Comparison of ENCODE assay signal across 10 cellular contexts in genomic region chr13:32261567-32261966, GRCh38. TPM values are rescaled to one million over a fixed set of nuclear protein-coding genes. Genes with fewer than 3 reads are reported as not detected.
A peak's percentile ranks its signal among the peaks of the same experiment; 100 is the strongest.
DNase-seq lines count a peak whose midpoint lies in the region; TF ChIP-seq lines count a peak whose summit lies in the region.
"Had no signal": no experiment of that assay in that cellular context is flagged by ENCODE, and none has a peak within 500 bp of the region (broad histone marks: within the 10 kb centered on the region; RNA-seq: fewer than 3 reads in every experiment).

No MANE protein-coding gene starts in this region.

- peaks cover 0 to 4% (median 0%) of the 10 kb centered on the region in 3 donors for H3K36me3 Mint-ChIP-seq in CD8-positive, alpha-beta memory T cell

- H3K4me3 Mint-ChIP-seq in CD8-positive, alpha-beta memory T cell = no peak overlapping the region
- H3K4me3 Mint-ChIP-seq: central memory CD8-positive, alpha-beta T cell had no signal

- H3K4me1 ChIP-seq in CD8-positive, alpha-beta memory T cell (ENCODE audit: insufficient read depth, low read length) = no peaks in the 10 kb centered on the region
- H3K4me1 ChIP-seq: Peyer's patch had no signal

- H3K27me3 Mint-ChIP-seq in CD8-positive, alpha-beta memory T cell = peaks cover 0 to 12% of the 10 kb centered on the region in 2 donors

- H3K4me3 ChIP-seq in AG09309 (ENCODE audit: control insufficient read depth, low read depth, low read length) = no peak overlapping the region
- no peak overlapping the region for H3K4me3 ChIP-seq in fibroblast of pulmonary artery (replicated peaks; ENCODE audit: low read depth, low read length)
- H3K4me3 ChIP-seq in CD8-positive, alpha-beta memory T cell (ENCODE audit: low read length) = no peak overlapping the region
- H3K4me3 ChIP-seq: Peyer's patch had no signal

- H3K27me3 ChIP-seq in CD8-positive, alpha-beta memory T cell (ENCODE audit: insufficient read depth, low read length, poor library complexity, severe bottlenecking) = no peaks in the 10 kb centered on the region
- H3K27me3 ChIP-seq: Peyer's patch had no signal

- no peaks in the 10 kb centered on the region for H3K9me3 Mint-ChIP-seq in CD8-positive, alpha-beta memory T cell
- H3K9me3 Mint-ChIP-seq: central memory CD8-positive, alpha-beta T cell had no signal

- POLR2A ChIA-PET in CD8-positive, alpha-beta memory T cell (lab: Charles Lee) = interaction anchor here (0.7 kb wide), 1 partner anchor 220 kb away, joined by 4 read pairs; no protein-coding TSS in a partner anchor

- H3K27ac Mint-ChIP-seq in CD8-positive, alpha-beta memory T cell = no peak overlapping the region

- no peaks in the 10 kb centered on the region for H3K9me3 ChIP-seq in CD8-positive, alpha-beta memory T cell (ENCODE audit: low read length)
- H3K9me3 ChIP-seq: Peyer's patch had no signal

- H3K27ac ChIP-seq in CD8-positive, alpha-beta memory T cell (ENCODE audit: low read depth, low read length) = no peak overlapping the region

- in situ Hi-C loops in ACHN (cut with HindIII; ENCODE audit: low pct_ligation_motif_present, low pct_unique_long_range_greater_than_20kb, low sequenced_read_pairs) = no loop called here

- TF ChIP-seq CTCF in AG09309 (IDR thresholded peaks at IDR 0.05; ENCODE audit: control insufficient read depth, insufficient read depth, low read depth, low read length, missing control alignments) (no peak), fibroblast of pulmonary artery (IDR thresholded peaks at IDR 0.05; ENCODE audit: low read length, missing control alignments) (no peak)

- CTCF ChIA-PET in CD8-positive, alpha-beta memory T cell (lab: Charles Lee) = no interaction called here

- H3K36me3 ChIP-seq in CD8-positive, alpha-beta memory T cell (ENCODE audit: insufficient read depth, low read length) = no peaks in the 10 kb centered on the region
- H3K36me3 ChIP-seq: Peyer's patch had no signal

- no peaks in the 10 kb centered on the region for H3K4me1 Mint-ChIP-seq in CD8-positive, alpha-beta memory T cell
- H3K4me1 Mint-ChIP-seq: central memory CD8-positive, alpha-beta T cell had no signal

- DNase-seq in AG09309 (ENCODE audit: low read depth) = peak; percentile 23
- DNase-seq in SHP77 (lab: John Stamatoyannopoulos, UW) = peak; percentile 58 to 73
- peak; percentile 97 for DNase-seq in fibroblast of pulmonary artery (ENCODE audit: low read depth)
- DNase-seq in myocyte (ENCODE audit: low read depth) = peak; percentile 86
- no peak for DNase-seq in stimulated activated CD4-positive, alpha-beta T cell treated with anti-CD3 and anti-CD28 coated beads, Interleukin-4, amount 100 ng/mL, for 4 hours
- DNase-seq in CD8-positive, alpha-beta memory T cell = no peak
- DNase-seq in activated CD4-positive, alpha-beta T cell treated with anti-CD3 and anti-CD28 coated beads for 4 hours = no peak
- no peak for DNase-seq in ACHN

RNA-seq across cellular contexts. Expression of gene ZAR1L, which starts 53.6 kb away (rescaled TPM):
- total RNA-seq in myocyte = not detected in 2 replicates
- not detected for polyA plus RNA-seq in myocyte (2012)
- total RNA-seq in CD8-positive, alpha-beta memory T cell = not detected
- polyA plus RNA-seq in CD8-positive, alpha-beta memory T cell = not detected
- total RNA-seq: Peyer's patch had no signal

RNA-seq across cellular contexts. Expression of gene BRCA2, which starts 53.7 kb away (rescaled TPM):
- 1.9 and 4.9 TPM in 2 replicates for total RNA-seq in myocyte
- 0.21 TPM for polyA plus RNA-seq in myocyte (2012)
- 10 to 100 TPM; 12.6 to 14.2 TPM for total RNA-seq in CD8-positive, alpha-beta memory T cell
- 1.3 TPM for polyA plus RNA-seq in CD8-positive, alpha-beta memory T cell

Comparison
In these comparisons a context has a peak if more than half of its experiments do, and no peak if none do; other contexts are left out.
1. DNase-seq: peak in AG09309 (single experiment), SHP77 (2 of 2), fibroblast of pulmonary artery (single experiment) and myocyte (single experiment); none in stimulated activated CD4-positive, alpha-beta T cell treated with anti-CD3 and anti-CD28 coated beads, Interleukin-4, amount 100 ng/mL, for 4 hours (0 of 2), CD8-positive, alpha-beta memory T cell (0 of 5), activated CD4-positive, alpha-beta T cell treated with anti-CD3 and anti-CD28 coated beads for 4 hours (0 of 2) and ACHN (single experiment).